ENCODE assay signal across 17 cellular contexts in genomic region chr13:103078145-103078544, GRCh38. TPM values are rescaled to one million over a fixed set of nuclear protein-coding genes. Genes with fewer than 3 reads are reported as not detected.
DNase-seq lines count a peak whose midpoint lies in the region; ATAC-seq and TF ChIP-seq lines count a peak whose summit lies in the region.
"Had no signal": no experiment of that assay in that cellular context is flagged by ENCODE, and none has a peak within 500 bp of the region (broad histone marks: within the 10 kb centered on the region; RNA-seq: fewer than 3 reads in every experiment).

No MANE protein-coding gene starts in this region.

- no peaks in the 10 kb centered on the region for H3F3A ChIP-seq in PC-9 (ENCODE audit: insufficient read depth, low read depth)

- no peak overlapping the region; the same call in 1 of the 2 replicates for H2AFZ ChIP-seq in PC-9

- no peaks in the 10 kb centered on the region for H4K20me1 ChIP-seq in PC-9 (ENCODE audit: insufficient read depth)

- no peak overlapping the region for H3K27ac ChIP-seq in PC-9

- CTCF ChIA-PET in PC-9 (lab: Charles Lee), result no interaction called here

- H3K36me3 ChIP-seq in PC-9 (ENCODE audit: low read depth), result no peaks in the 10 kb centered on the region

- intact Hi-C loops in PC-9 (cut with micrococcal nuclease; ENCODE audit: unreplicated experiment), result no loop called here

- H3K4me1 ChIP-seq in PC-9 (replicated peaks; ENCODE audit: insufficient read depth), result no peaks in the 10 kb centered on the region

- no peak overlapping the region for H3K4me2 ChIP-seq in PC-9

- ATAC-seq in GM18870 (IDR thresholded peaks at IDR 0.05; ENCODE audit: unreplicated experiment) (peak; percentile 98), GM21619 (IDR thresholded peaks at IDR 0.05; ENCODE audit: unreplicated experiment) (peak; percentile 93), HG03103 (IDR thresholded peaks at IDR 0.05; ENCODE audit: low read depth, unreplicated experiment) (peak; percentile 88), omental fat pad (ENCODE audit: low FRiP score) (no peak)
- ATAC-seq: SK-N-SH treated with all-trans-retinoic acid at 6 μM for 48 hours; stimulated activated effector memory CD8-positive, alpha-beta T cell treated with anti-CD3 and anti-CD28 coated beads, Interleukin-12 subunit alpha, Interleukin-12 subunit beta, amount 100 ng/mL, for 72 hours had no signal

- no peaks in the 10 kb centered on the region for H3K79me2 ChIP-seq in PC-9 (ENCODE audit: low read depth)

- DNase-seq in NOMO-1 treated with dmso at 0.1 percent for 144 hours (lab: John Stamatoyannopoulos, UW; ENCODE audit: unreplicated experiment) (peak; percentile 24), CD1c-positive myeloid dendritic cell (ENCODE audit: extremely low spot score) (no peak), PC-9 (no peak), A172 (ENCODE audit: low spot score) (no peak), omental fat pad (ENCODE audit: low spot score) (no peak)
- DNase-seq: activated CD4-positive, alpha-beta T cell treated with anti-CD3 and anti-CD28 coated beads, Interleukin-2, amount 10 ng/mL, durations not matched to agents 7 days and 5 days; activated naive CD4-positive, alpha-beta T cell treated with anti-CD3 and anti-CD28 coated beads, Interleukin-2, amount 10 ng/mL, durations not matched to agents 7 days and 5 days; C1 segment of cervical spinal cord; NCI-H1092; NCI-H748 treated with DMSO at 0.1 percent for 48 hours; nephron progenitor cell had no signal

- no peaks in the 10 kb centered on the region for H3K27me3 ChIP-seq in PC-9 (ENCODE audit: insufficient read depth, low read depth)

- TF ChIP-seq CTCF in PC-9 (conservative IDR thresholded peaks at IDR 0.05) (no peak), omental fat pad (IDR thresholded peaks at IDR 0.05) (no peak)

- no peaks in the 10 kb centered on the region for H3K9me3 ChIP-seq in PC-9 (ENCODE audit: insufficient read depth, low read depth)

- POLR2A ChIA-PET in PC-9 (lab: Charles Lee; ENCODE audit: unreplicated experiment), result no interaction called here

- H3K9me2 ChIP-seq in PC-9 (ENCODE audit: insufficient read depth), result no peaks in the 10 kb centered on the region

- H3K4me3 ChIP-seq in PC-9, result no peak overlapping the region

- BruUV-seq in PC-9 (replicated peaks; lab: Mats Ljungman, UMichigan), result no TSS peak

RNA-seq across cellular contexts. Expression of gene SLC10A2, which starts 11.9 kb away (rescaled TPM):
- total RNA-seq in PC-9 (2021), result not detected in 2 replicates
- not detected in 2 replicates for total RNA-seq in A172 (2014; rRNA removed; shearing (Covaris generic))
- total RNA-seq in omental fat pad, result not detected
- total RNA-seq: activated CD4-positive, alpha-beta T cell treated with anti-CD3 and anti-CD28 coated beads, Interleukin-2, amount 10 ng/mL, durations not matched to agents 7 days and 5 days; chondrocyte had no signal
